In the genomic region with DNA sequence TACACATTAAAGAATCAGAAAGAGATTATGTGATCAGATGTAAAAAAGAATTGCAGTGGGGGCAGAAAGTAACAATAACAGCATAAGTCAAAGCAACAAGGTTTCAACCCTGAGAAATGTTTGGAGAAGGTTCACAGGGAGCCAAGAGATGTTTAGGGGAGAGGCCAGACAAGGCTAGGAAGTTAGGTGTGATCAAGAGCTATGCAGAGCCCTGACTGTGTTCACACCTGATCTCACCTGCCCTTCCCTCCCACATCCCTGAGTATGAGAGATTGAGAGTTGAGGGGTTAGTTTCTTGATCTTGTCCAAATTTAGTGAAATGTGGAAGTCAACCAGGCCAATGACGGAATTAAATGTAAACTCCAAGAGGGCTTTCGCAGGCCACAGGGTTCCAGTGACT, we compare ENCODE assay signal across 1 cellular context.
TF ChIP-seq lines count a peak whose summit lies in the region.

No MANE protein-coding gene starts in this region.

TF ChIP-seq in IMR-90, 13 proteins besides CTCF, POLR2A, EP300 and RAD21 (continued from another document):
- TF ChIP-seq, protein P1, sequence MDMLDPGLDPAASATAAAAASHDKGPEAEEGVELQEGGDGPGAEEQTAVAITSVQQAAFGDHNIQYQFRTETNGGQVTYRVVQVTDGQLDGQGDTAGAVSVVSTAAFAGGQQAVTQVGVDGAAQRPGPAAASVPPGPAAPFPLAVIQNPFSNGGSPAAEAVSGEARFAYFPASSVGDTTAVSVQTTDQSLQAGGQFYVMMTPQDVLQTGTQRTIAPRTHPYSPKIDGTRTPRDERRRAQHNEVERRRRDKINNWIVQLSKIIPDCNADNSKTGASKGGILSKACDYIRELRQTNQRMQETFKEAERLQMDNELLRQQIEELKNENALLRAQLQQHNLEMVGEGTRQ (IDR thresholded peaks at IDR 0.05; ENCODE audit: low read depth, low read length) = no peak
- no peak for TF ChIP-seq MAFK (IDR thresholded peaks at IDR 0.05; ENCODE audit: low read depth, low read length)
